In the genomic region with DNA sequence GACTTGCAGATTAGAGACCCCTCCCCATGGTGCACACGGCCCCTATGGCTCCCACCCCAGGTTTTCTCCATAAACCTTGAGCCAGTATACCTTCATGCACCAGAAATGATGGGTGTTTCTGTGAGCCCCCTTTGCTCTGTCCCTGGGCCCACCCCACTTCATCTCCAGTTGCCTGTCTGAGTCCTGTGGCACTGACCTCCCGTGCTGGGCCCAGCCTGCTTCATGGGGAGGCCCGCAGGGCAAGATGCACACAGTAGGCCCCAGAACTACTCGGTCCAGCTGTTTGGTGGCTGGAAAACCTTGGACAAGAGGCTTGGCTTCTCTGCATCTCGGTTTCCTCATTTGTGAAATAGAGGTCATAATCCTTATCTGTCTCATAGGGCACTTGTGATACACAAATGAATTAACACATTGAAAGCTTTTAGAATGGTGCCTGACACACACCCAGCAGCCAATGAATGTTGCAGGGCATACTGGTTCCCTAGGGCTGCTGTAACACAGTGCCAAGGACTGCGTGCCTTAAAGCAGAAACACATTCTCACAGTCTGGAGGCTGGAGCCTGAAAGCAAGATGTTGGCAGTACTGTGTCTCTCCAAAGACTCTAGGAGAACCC, we compare ENCODE assay signal across 18 cellular contexts. TPM values are rescaled to one million over a fixed set of nuclear protein-coding genes. Genes with fewer than 3 reads are reported as not detected.
"Had no signal": no experiment of that assay in that cellular context is flagged by ENCODE, and none has a peak within 500 bp of the region (broad histone marks: within the 10 kb centered on the region; RNA-seq: fewer than 3 reads in every experiment).

No MANE protein-coding gene starts in this region.

- FAIRE-seq: colon, endometrium had no signal

- H3K27ac ChIP-seq: heart left ventricle, lower lobe of right lung, tibial nerve had no signal

- H3K4me3 ChIP-seq: heart left ventricle, lower lobe of right lung, tibial nerve had no signal

- H3K27me3 ChIP-seq: heart left ventricle, tibial nerve had no signal

- H3K9me3 ChIP-seq: lower lobe of right lung had no signal

- DNase-seq: activated CD4-positive, alpha-beta T cell treated with anti-CD3 and anti-CD28 coated beads, Interleukin-2, amount 10 ng/mL, durations not matched to agents 7 days and 5 days; activated CD8-positive, alpha-beta memory T cell treated with anti-CD3 and anti-CD28 coated beads, Interleukin-2, amount 50 U/mL, for 48 hours; activated gamma-delta T cell; activated T-cell treated with anti-CD3 and anti-CD28 coated beads, Interleukin-2, amount 50 U/mL, for 72 hours; caudate nucleus; heart left ventricle; left cardiac atrium; lower lobe of right lung; midbrain; naive B cell; stimulated activated CD4-positive, alpha-beta T cell treated with anti-CD3 and anti-CD28 coated beads, Interleukin-15, amount 100 ng/mL, for 24 hours; stimulated activated CD4-positive, alpha-beta T cell treated with anti-CD3 and anti-CD28 coated beads, Interleukin-4, amount 100 ng/mL, for 1 hour; stimulated activated naive B cell treated with anti-CD40 and anti-IgM and Interleukin-4, amounts not matched to agents 10 μg/mL and 1 μg/mL and 100 μg/mL, for 72 hours had no signal

- ATAC-seq: activated naive CD4-positive, alpha-beta T cell treated with anti-CD3 and anti-CD28 coated beads, Interleukin-2, amount 50 U/mL, for 72 hours; activated T-cell treated with anti-CD3 and anti-CD28 coated beads, Interleukin-2, amount 50 U/mL, for 72 hours; esophagus mucosa; heart left ventricle; lower lobe of right lung; stimulated activated naive B cell treated with anti-CD40 and anti-IgM and Interleukin-4, amounts not matched to agents 10 μg/mL and 1 μg/mL and 100 μg/mL, for 72 hours had no signal

- H3K36me3 ChIP-seq: heart left ventricle, lower lobe of right lung had no signal

RNA-seq across cellular contexts. Expression of gene SH3BP4, which starts 58.4 kb away (rescaled TPM):
- total RNA-seq: activated CD4-positive, alpha-beta T cell treated with anti-CD3 and anti-CD28 coated beads, Interleukin-2, amount 10 ng/mL, durations not matched to agents 7 days and 5 days had no signal
